Comparison of ENCODE assay signal across 2 cellular contexts in the genomic region with DNA sequence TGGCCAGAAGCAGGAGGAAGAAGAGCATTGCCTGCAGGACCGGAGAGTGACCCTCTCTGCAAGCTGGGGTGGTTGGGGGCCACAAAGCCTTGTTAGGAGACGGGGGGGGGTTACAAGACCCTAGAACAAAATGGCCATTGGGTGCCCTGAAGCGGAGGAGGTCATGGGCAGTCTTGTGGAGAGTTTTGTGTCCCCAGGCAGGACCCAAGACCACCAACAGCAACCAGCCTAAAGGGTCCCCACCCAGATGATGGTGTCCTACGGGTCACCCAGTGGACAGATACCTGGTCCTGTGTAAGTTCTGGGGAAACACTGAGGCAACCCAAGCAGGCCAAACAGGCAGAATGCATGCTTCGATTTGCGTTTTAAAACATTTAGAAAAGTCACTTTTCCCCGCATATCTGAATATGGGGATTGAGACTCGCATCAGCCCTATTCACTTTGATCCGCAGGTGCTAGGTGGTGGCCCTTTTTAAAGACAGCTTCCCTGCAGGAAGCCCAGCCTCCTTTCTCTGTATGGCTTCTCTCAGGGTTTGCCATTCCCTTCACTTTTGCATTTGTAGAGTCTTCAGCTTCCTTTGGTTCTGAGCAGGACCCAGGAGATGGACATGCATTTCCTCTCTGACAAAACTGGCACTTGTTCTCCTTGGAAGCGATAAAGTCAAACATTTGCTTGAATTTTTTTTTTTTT.
A peak's percentile ranks its signal among the peaks of the same experiment; 100 is the strongest.
TF ChIP-seq lines count a peak whose summit lies in the region.

No MANE protein-coding gene starts in this region.

TF ChIP-seq in GM23338, 12 proteins besides CTCF, POLR2A, EP300 and RAD21:
- TF ChIP-seq, protein P1, sequence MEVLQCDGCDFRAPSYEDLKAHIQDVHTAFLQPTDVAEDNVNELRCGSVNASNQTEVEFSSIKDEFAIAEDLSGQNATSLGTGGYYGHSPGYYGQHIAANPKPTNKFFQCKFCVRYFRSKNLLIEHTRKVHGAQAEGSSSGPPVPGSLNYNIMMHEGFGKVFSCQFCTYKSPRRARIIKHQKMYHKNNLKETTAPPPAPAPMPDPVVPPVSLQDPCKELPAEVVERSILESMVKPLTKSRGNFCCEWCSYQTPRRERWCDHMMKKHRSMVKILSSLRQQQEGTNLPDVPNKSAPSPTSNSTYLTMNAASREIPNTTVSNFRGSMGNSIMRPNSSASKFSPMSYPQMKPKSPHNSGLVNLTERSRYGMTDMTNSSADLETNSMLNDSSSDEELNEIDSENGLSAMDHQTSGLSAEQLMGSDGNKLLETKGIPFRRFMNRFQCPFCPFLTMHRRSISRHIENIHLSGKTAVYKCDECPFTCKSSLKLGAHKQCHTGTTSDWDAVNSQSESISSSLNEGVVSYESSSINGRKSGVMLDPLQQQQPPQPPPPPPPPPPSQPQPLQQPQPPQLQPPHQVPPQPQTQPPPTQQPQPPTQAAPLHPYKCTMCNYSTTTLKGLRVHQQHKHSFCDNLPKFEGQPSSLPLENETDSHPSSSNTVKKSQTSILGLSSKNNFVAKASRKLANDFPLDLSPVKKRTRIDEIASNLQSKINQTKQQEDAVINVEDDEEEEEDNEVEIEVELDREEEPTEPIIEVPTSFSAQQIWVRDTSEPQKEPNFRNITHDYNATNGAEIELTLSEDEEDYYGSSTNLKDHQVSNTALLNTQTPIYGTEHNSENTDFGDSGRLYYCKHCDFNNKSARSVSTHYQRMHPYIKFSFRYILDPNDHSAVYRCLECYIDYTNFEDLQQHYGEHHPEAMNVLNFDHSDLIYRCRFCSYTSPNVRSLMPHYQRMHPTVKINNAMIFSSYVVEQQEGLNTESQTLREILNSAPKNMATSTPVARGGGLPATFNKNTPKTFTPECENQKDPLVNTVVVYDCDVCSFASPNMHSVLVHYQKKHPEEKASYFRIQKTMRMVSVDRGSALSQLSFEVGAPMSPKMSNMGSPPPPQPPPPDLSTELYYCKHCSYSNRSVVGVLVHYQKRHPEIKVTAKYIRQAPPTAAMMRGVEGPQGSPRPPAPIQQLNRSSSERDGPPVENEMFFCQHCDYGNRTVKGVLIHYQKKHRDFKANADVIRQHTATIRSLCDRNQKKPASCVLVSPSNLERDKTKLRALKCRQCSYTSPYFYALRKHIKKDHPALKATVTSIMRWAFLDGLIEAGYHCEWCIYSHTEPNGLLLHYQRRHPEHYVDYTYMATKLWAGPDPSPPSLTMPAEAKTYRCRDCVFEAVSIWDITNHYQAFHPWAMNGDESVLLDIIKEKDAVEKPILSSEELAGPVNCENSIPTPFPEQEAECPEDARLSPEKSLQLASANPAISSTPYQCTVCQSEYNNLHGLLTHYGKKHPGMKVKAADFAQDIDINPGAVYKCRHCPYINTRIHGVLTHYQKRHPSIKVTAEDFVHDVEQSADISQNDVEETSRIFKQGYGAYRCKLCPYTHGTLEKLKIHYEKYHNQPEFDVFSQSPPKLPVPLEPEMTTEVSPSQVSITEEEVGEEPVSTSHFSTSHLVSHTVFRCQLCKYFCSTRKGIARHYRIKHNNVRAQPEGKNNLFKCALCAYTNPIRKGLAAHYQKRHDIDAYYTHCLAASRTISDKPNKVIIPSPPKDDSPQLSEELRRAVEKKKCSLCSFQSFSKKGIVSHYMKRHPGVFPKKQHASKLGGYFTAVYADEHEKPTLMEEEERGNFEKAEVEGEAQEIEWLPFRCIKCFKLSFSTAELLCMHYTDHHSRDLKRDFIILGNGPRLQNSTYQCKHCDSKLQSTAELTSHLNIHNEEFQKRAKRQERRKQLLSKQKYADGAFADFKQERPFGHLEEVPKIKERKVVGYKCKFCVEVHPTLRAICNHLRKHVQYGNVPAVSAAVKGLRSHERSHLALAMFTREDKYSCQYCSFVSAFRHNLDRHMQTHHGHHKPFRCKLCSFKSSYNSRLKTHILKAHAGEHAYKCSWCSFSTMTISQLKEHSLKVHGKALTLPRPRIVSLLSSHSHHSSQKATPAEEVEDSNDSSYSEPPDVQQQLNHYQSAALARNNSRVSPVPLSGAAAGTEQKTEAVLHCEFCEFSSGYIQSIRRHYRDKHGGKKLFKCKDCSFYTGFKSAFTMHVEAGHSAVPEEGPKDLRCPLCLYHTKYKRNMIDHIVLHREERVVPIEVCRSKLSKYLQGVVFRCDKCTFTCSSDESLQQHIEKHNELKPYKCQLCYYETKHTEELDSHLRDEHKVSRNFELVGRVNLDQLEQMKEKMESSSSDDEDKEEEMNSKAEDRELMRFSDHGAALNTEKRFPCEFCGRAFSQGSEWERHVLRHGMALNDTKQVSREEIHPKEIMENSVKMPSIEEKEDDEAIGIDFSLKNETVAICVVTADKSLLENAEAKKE (CRISPR knock-in tag; IDR thresholded peaks at IDR 0.05) = 0 out of 2 replicates have a peak, but pooled peaks have one; percentile 4
- TF ChIP-seq EZH2phosphoT487 (IDR thresholded peaks at IDR 0.05; ENCODE audit: unreplicated experiment) = no peak
TF ChIP-seq in GM23338: peak in this region for 1.

TF ChIP-seq in H1, 55 proteins besides CTCF, POLR2A, EP300 and RAD21:
- TF ChIP-seq TCF12 (IDR thresholded peaks at IDR 0.05; ENCODE audit: low read depth, low read length) (0 out of 2 replicates have a peak, but pooled peaks have one; percentile 35), MAFK (IDR thresholded peaks at IDR 0.05; ENCODE audit: low read depth, low read length) (no peak)
